In the genomic region with DNA sequence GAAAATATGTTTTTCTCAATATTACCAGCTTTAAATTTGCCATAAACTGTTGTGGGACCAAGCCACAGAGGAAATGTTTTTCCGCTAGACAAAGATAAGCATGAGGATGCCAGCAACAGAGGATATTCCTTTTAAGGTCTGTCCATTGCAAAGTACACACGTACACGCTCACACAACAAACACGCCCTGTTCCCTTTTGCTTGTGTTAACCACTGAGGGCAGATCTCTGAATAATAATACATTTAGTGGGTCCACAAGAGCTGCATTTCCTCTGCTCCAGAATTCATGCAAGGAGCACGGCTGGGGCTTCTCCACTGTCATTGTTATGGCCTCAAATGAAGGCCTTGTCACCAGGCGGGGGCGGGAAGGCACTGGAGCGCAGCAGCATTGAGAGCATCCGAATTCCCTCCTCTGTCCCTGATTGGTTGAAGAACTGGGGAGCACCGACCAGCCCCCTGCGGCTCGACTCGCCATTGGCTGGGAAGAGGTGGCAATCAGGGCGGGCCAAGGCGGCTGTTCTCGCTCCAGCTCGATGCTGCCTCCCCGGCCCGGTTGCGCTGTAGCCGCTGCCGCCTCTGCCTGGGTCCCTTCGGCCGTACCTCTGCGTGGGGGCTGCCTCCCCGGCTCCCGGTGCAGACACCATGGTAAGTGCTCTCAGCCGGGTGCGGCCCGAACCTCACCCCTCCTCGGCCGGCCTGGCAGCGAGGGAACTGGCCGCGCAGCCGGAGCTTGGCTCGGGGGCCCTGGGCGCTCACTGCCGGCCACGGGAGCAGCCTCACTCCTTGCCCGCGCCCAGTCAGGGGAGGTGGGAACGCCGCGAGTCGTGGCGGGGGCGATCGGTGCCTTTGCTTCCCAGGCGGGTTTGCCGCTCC, we compare ENCODE assay signal across 8 cellular contexts. TPM values are rescaled to one million over a fixed set of nuclear protein-coding genes. Genes with fewer than 3 reads are reported as not detected.
DNase-seq lines count a peak whose midpoint lies in the region; FAIRE-seq and TF ChIP-seq lines count a peak whose summit lies in the region.

A gene (plus strand): TSS at position 522 of the 872 bp plus-strand sequence. CDS start 120 bp downstream, at position 642.

- peak within 1 kb of the TSS; percentile 97 for H3K27ac ChIP-seq in coronary artery

- no peaks in the 10 kb centered on the region for H3K9me3 ChIP-seq in MG63

- CTCF ChIA-PET in GM10248 (lab: Yijun Ruan, JAX): interaction anchor here (1.0 to 3.3 kb wide), 9 partner anchors 8 to 315 kb away, joined by 3 to 28 read pairs (median 3); no protein-coding TSS in a partner anchor

- no peaks in the 10 kb centered on the region for H3K36me3 ChIP-seq in MG63

- peak; percentile 43; the same call in 1 of the 2 replicates for TF ChIP-seq POLR2A in H54 (IDR thresholded peaks at IDR 0.05; ENCODE audit: low read depth, low read length)

- H3K27me3 ChIP-seq in MG63: no peaks in the 10 kb centered on the region

- peak; percentile 97 for DNase-seq in GM10248 (ENCODE audit: extremely low spot score)
- DNase-seq in H54 (ENCODE audit: insufficient read length, low spot score): peak; percentile 85
- peak; percentile 90 for DNase-seq in MG63
- peak; percentile 83 for DNase-seq in activated CD4-positive, alpha-beta T cell treated with anti-CD3 and anti-CD28 coated beads for 48 hours
- peak; percentile 96 for DNase-seq in coronary artery (ENCODE audit: low spot score)
- peak; percentile 95 for DNase-seq in kidney glomerular epithelial cell (lab: John Stamatoyannopoulos, UW)
- DNase-seq in stimulated activated CD4-positive, alpha-beta T cell treated with anti-CD3 and anti-CD28 coated beads, Interleukin-15, amount 100 ng/mL, for 48 hours (ENCODE audit: low read depth in 2 of 2): peak; percentile 62 to 65
- no peak for DNase-seq in DMS79 treated with DMSO at 0.1 percent for 48 hours (lab: John Stamatoyannopoulos, UW)

- FAIRE-seq in H54 (lab: Jason Lieb, UNC): peak; percentile 89

- peak within 1 kb of the TSS; percentile 57 for H3K4me3 ChIP-seq in MG63
- H3K4me3 ChIP-seq in coronary artery: peak within 1 kb of the TSS; percentile 94

- TF ChIP-seq CTCF in GM10248 (IDR thresholded peaks at IDR 0.05; ENCODE audit: control extremely low read depth, extremely low read depth, low read depth, missing control alignments) (no peak), coronary artery (IDR thresholded peaks at IDR 0.05) (no peak)

- POLR2A ChIA-PET in GM10248 (lab: Yijun Ruan, JAX): interaction anchor here (0.7 kb wide), 1 partner anchor 12 kb away, joined by 3 read pairs; no protein-coding TSS in a partner anchor

RNA-seq across cellular contexts. Expression of the gene that starts here (rescaled TPM):
- 0.92 and 1.5 TPM in 2 replicates for total RNA-seq in MG63 (2014; rRNA removed; shearing (Covaris generic); ENCODE audit: low replicate concordance)
